16 cellular contexts compared by ENCODE assay signal in the genomic region with DNA sequence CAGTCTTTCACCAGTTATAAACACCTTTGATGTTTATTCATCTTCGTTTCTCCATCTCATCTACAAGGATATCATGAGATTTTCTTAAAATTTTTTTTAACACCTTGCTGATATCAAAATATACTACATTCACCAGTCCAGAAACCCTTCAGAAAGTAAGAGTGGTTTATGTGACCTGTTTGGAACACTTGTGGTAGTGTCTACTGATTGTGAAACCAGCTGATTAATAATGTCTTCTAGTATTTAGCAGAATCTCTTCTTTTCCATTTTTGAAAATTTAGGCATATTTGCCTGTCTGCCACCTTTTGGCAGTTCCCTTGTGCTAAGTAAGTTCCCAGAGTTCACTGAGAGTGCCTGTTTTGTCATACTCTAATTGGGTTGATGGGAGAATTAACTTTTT. TPM values are rescaled to one million over a fixed set of nuclear protein-coding genes. Genes with fewer than 3 reads are reported as not detected.
DNase-seq lines count a peak whose midpoint lies in the region; ATAC-seq, FAIRE-seq and TF ChIP-seq lines count a peak whose summit lies in the region.
"Had no signal": no experiment of that assay in that cellular context is flagged by ENCODE, and none has a peak within 500 bp of the region (broad histone marks: within the 10 kb centered on the region; RNA-seq: fewer than 3 reads in every experiment).

No MANE protein-coding gene starts in this region.

- no peak overlapping the region for H3K4me3 Mint-ChIP-seq in stimulated activated naive CD8-positive, alpha-beta T cell treated with anti-CD3 and anti-CD28 coated beads, Interleukin-15, amount 100 ng/mL, for 72 hours
- no peak overlapping the region for H3K4me3 Mint-ChIP-seq in memory B cell
- H3K4me3 Mint-ChIP-seq in GM23338: no peak overlapping the region
- H3K4me3 Mint-ChIP-seq in endodermal cell: no peak overlapping the region
- H3K4me3 Mint-ChIP-seq: B cell; CD8-positive, alpha-beta T cell; IgD-negative memory B cell had no signal

- H3K27ac Mint-ChIP-seq in stimulated activated naive CD8-positive, alpha-beta T cell treated with anti-CD3 and anti-CD28 coated beads, Interleukin-15, amount 100 ng/mL, for 72 hours: no peak overlapping the region
- H3K27ac Mint-ChIP-seq in memory B cell: peak overlapping the region; percentile 11
- no peak overlapping the region for H3K27ac Mint-ChIP-seq in GM23338
- H3K27ac Mint-ChIP-seq in endodermal cell: no peak overlapping the region
- H3K27ac Mint-ChIP-seq: B cell; CD8-positive, alpha-beta T cell; IgD-negative memory B cell had no signal

- no peak overlapping the region for H3K4me3 ChIP-seq in GM23338
- no peak overlapping the region for H3K4me3 ChIP-seq in endodermal cell (ENCODE audit: low read length)
- H3K4me3 ChIP-seq: BLaER1 treated with 17β-estradiol and CSF1 and Interleukin-3, amounts not matched to agents 10 nM and 100 nM; GM23248 had no signal

- H3K27ac ChIP-seq in GM23338 (ENCODE audit: low read depth) (no peak overlapping the region), endodermal cell (ENCODE audit: low read depth, low read length) (no peak overlapping the region)
- H3K27ac ChIP-seq: GM23248 had no signal

- no peaks in the 10 kb centered on the region for H3K9me3 ChIP-seq in endodermal cell (ENCODE audit: control insufficient read depth, low read length)

- H3K4me2 ChIP-seq in GM23338: no peak overlapping the region
- H3K4me2 ChIP-seq: BLaER1 treated with 17β-estradiol and CSF1 and Interleukin-3, amounts not matched to agents 10 nM and 100 nM had no signal

- TF ChIP-seq CTCF in GM23338 (conservative IDR thresholded peaks at IDR 0.05; ENCODE audit: low read depth in 2 of 2) (no peak), endodermal cell (conservative IDR thresholded peaks at IDR 0.05) (no peak)

- H3K9me3 Mint-ChIP-seq in stimulated activated naive CD8-positive, alpha-beta T cell treated with anti-CD3 and anti-CD28 coated beads, Interleukin-15, amount 100 ng/mL, for 72 hours: peaks cover 0 to 5% of the 10 kb centered on the region in 2 donors
- H3K9me3 Mint-ChIP-seq in memory B cell (peaks cover 4% of the 10 kb centered on the region), GM23338 (no peaks in the 10 kb centered on the region), endodermal cell (peaks cover 3% of the 10 kb centered on the region)

- peak; percentile 55 for ATAC-seq in stimulated activated naive CD8-positive, alpha-beta T cell treated with anti-CD3 and anti-CD28 coated beads, Interleukin-15, amount 100 ng/mL, for 72 hours
- ATAC-seq in stimulated activated naive CD8-positive, alpha-beta T cell treated with anti-CD3 and anti-CD28 coated beads, Interleukin-15, Interleukin-2, amounts not matched to agents 100 U/mL and 50 U/mL, for 24 hours: no peak
- ATAC-seq in HG02870 (IDR thresholded peaks at IDR 0.05; ENCODE audit: unreplicated experiment) (peak; percentile 65), memory B cell (ENCODE audit: low read depth) (no peak), GM23338 (no peak)
- ATAC-seq: CD8-positive, alpha-beta T cell; HepG2 had no signal

- no peak for FAIRE-seq in GM12892 (lab: Jason Lieb, UNC)
- FAIRE-seq: HepG2 had no signal

- H3K79me2 ChIP-seq in GM23338 (replicated peaks; ENCODE audit: insufficient read depth): peaks cover 35% of the 10 kb centered on the region

- H2AFZ ChIP-seq in GM23338: no peak overlapping the region
- H2AFZ ChIP-seq: GM23248 had no signal

- H3K36me3 ChIP-seq in GM23338 (ENCODE audit: insufficient read depth) (peaks cover 24% of the 10 kb centered on the region; the same call in 1 of the 2 replicates), endodermal cell (ENCODE audit: control insufficient read depth, insufficient read depth, low read length) (peaks cover 86% of the 10 kb centered on the region)

- no peaks in the 10 kb centered on the region for H3K9me2 ChIP-seq in GM23338 (ENCODE audit: insufficient read depth)

- H3K27me3 Mint-ChIP-seq in stimulated activated naive CD8-positive, alpha-beta T cell treated with anti-CD3 and anti-CD28 coated beads, Interleukin-15, amount 100 ng/mL, for 72 hours: no peaks in the 10 kb centered on the region
- H3K27me3 Mint-ChIP-seq in memory B cell (no peaks in the 10 kb centered on the region), GM23338 (ENCODE audit: insufficient read depth, low read depth, poor library complexity) (no peaks in the 10 kb centered on the region), endodermal cell (ENCODE audit: insufficient read depth) (no peaks in the 10 kb centered on the region)
- H3K27me3 Mint-ChIP-seq: B cell, IgD-negative memory B cell had no signal

- peaks cover 22% of the 10 kb centered on the region for H3K4me1 Mint-ChIP-seq in stimulated activated naive CD8-positive, alpha-beta T cell treated with anti-CD3 and anti-CD28 coated beads, Interleukin-15, amount 100 ng/mL, for 72 hours
- H3K4me1 Mint-ChIP-seq in memory B cell: peaks cover 7% of the 10 kb centered on the region
- H3K4me1 Mint-ChIP-seq in GM23338: no peaks in the 10 kb centered on the region
- no peaks in the 10 kb centered on the region for H3K4me1 Mint-ChIP-seq in endodermal cell

- H4K20me1 ChIP-seq in GM23338 (replicated peaks; ENCODE audit: insufficient read depth): peaks cover 4% of the 10 kb centered on the region; the same call in 1 of the 2 replicates

- H3K4me1 ChIP-seq in GM23338 (ENCODE audit: insufficient read depth): no peaks in the 10 kb centered on the region
- no peaks in the 10 kb centered on the region for H3K4me1 ChIP-seq in endodermal cell (ENCODE audit: control insufficient read depth, insufficient read depth, low read length)

- no peak overlapping the region for H3K9ac ChIP-seq in endodermal cell (ENCODE audit: extremely low read depth, low read length, poor library complexity, severe bottlenecking)
- H3K9ac ChIP-seq: BLaER1 treated with 17β-estradiol and CSF1 and Interleukin-3, amounts not matched to agents 10 nM and 100 nM; GM23248 had no signal

- no peaks in the 10 kb centered on the region for H3K27me3 ChIP-seq in GM23338 (ENCODE audit: insufficient read depth)
- no peaks in the 10 kb centered on the region for H3K27me3 ChIP-seq in endodermal cell (ENCODE audit: control insufficient read depth, insufficient read depth, low read length, poor library complexity, severe bottlenecking)
- H3K27me3 ChIP-seq: BLaER1 treated with 17β-estradiol and CSF1 and Interleukin-3, amounts not matched to agents 10 nM and 100 nM had no signal

- 97% methylated on average over 1 of the region's 1 CpG; no CpG with 5 or more reads in 1 of the 2 experiments for whole genome bisulfite sequencing in endodermal cell (ENCODE audit: insufficient coverage in 1 of 2, insufficient read length in 1 of 2), 2 experiments

- no peak for TF ChIP-seq POLR2A in GM12892 (IDR thresholded peaks at IDR 0.05; ENCODE audit: low read depth, low read length)

- DNase-seq in stimulated activated naive CD8-positive, alpha-beta T cell treated with anti-CD3 and anti-CD28 coated beads, Interleukin-15, amount 100 ng/mL, for 72 hours: no peak
- no peak for DNase-seq in stimulated activated naive CD8-positive, alpha-beta T cell treated with anti-CD3 and anti-CD28 coated beads, Interleukin-15, Interleukin-2, amounts not matched to agents 100 U/mL and 50 U/mL, for 24 hours
- no peak for DNase-seq in memory B cell (ENCODE audit: low spot score in 2 of 2)
- no peak for DNase-seq in GM23338 (ENCODE audit: low spot score)
- DNase-seq in endodermal cell: no peak
- DNase-seq in GM12892 (ENCODE audit: insufficient read length): no peak
- DNase-seq: CD8-positive, alpha-beta T cell; COR-L47; GM23248; HCEC 1CT; KBM-7 had no signal

- peaks cover 52% of the 10 kb centered on the region for H3K36me3 Mint-ChIP-seq in memory B cell
- peaks cover 56% of the 10 kb centered on the region for H3K36me3 Mint-ChIP-seq in GM23338 (ENCODE audit: low read depth)
- peaks cover 62% of the 10 kb centered on the region for H3K36me3 Mint-ChIP-seq in endodermal cell (ENCODE audit: low read depth)

- H3F3A ChIP-seq in GM23338 (replicated peaks; ENCODE audit: low read depth): no peaks in the 10 kb centered on the region

TF ChIP-seq in GM23338, 12 proteins besides CTCF, POLR2A, EP300 and RAD21 (continues in another document):
- TF ChIP-seq EZH2 (IDR thresholded peaks at IDR 0.05; ENCODE audit: low read depth, unreplicated experiment) (no peak), ZNF331 (CRISPR knock-in tag; IDR thresholded peaks at IDR 0.05; ENCODE audit: low read depth) (no peak), JUNB (IDR thresholded peaks at IDR 0.05; ENCODE audit: unreplicated experiment) (no peak), NANOG (IDR thresholded peaks at IDR 0.05; ENCODE audit: borderline replicate concordance) (no peak), STAT1 (IDR thresholded peaks at IDR 0.05; ENCODE audit: unreplicated experiment) (no peak), POLR2AphosphoS5 (IDR thresholded peaks at IDR 0.05; ENCODE audit: low read depth) (no peak), CREB1 (CRISPR knock-in tag; IDR thresholded peaks at IDR 0.05; ENCODE audit: low read depth) (no peak)
- TF ChIP-seq, protein P1, sequence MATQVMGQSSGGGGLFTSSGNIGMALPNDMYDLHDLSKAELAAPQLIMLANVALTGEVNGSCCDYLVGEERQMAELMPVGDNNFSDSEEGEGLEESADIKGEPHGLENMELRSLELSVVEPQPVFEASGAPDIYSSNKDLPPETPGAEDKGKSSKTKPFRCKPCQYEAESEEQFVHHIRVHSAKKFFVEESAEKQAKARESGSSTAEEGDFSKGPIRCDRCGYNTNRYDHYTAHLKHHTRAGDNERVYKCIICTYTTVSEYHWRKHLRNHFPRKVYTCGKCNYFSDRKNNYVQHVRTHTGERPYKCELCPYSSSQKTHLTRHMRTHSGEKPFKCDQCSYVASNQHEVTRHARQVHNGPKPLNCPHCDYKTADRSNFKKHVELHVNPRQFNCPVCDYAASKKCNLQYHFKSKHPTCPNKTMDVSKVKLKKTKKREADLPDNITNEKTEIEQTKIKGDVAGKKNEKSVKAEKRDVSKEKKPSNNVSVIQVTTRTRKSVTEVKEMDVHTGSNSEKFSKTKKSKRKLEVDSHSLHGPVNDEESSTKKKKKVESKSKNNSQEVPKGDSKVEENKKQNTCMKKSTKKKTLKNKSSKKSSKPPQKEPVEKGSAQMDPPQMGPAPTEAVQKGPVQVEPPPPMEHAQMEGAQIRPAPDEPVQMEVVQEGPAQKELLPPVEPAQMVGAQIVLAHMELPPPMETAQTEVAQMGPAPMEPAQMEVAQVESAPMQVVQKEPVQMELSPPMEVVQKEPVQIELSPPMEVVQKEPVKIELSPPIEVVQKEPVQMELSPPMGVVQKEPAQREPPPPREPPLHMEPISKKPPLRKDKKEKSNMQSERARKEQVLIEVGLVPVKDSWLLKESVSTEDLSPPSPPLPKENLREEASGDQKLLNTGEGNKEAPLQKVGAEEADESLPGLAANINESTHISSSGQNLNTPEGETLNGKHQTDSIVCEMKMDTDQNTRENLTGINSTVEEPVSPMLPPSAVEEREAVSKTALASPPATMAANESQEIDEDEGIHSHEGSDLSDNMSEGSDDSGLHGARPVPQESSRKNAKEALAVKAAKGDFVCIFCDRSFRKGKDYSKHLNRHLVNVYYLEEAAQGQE (IDR thresholded peaks at IDR 0.05; ENCODE audit: unreplicated experiment): no peak

RNA-seq across cellular contexts. Expression of a gene that starts 18.5 kb away (rescaled TPM):
- 68.6 and 76.2 TPM in 2 replicates for total RNA-seq in GM23338 (2014; rRNA removed; shearing (Covaris generic))
- polyA plus RNA-seq in GM23338 (2016; fragmentation: Nextera tagmentation; extraction: Ambion mirVana): 28.8 and 38.1 TPM in 2 replicates
- total RNA-seq in endodermal cell: 10 to 100 TPM; 82.4 to 82.5 TPM
- polyA plus RNA-seq in endodermal cell (2013, experiment 1 of 2): 91.3 TPM
- 75.3 TPM for polyA plus RNA-seq in endodermal cell (2013, experiment 2 of 2)
- polyA plus RNA-seq in GM12892 (2012; ENCODE audit: missing spikeins): 127 TPM

Comparison
In these comparisons a context has a peak if more than half of its experiments do, and no peak if none do; other contexts are left out.
1. ATAC-seq: peak in stimulated activated naive CD8-positive, alpha-beta T cell treated with anti-CD3 and anti-CD28 coated beads, Interleukin-15, amount 100 ng/mL, for 72 hours (single experiment) and HG02870 (single experiment); none in stimulated activated naive CD8-positive, alpha-beta T cell treated with anti-CD3 and anti-CD28 coated beads, Interleukin-15, Interleukin-2, amounts not matched to agents 100 U/mL and 50 U/mL, for 24 hours (single experiment), memory B cell (single experiment) and GM23338 (single experiment).